Comparison of ENCODE assay signal across 8 cellular contexts in the genomic region with DNA sequence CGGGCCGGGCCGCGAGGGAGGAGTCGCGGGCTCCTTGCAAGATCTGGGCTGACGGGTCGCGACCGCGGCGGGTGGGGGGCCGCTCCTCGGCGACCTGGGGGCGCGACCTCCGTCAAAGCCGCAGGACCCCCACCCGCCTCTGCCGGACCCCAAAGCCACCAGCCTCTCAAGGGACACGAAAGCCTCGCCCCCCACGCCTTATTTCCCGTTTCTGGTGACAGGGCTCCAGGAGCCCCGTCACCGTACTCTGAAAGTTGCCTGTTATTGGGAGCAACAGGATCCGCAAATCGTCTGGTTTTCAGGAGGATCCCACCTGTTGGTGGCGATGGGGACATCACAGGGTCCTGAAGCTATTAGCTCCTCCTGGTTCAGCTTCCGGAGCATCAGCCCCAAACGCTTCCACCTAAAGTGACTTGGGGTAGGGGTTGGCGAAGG.
DNase-seq lines count a peak whose midpoint lies in the region; ATAC-seq and TF ChIP-seq lines count a peak whose summit lies in the region.

No MANE protein-coding gene starts in this region.

- POLR2A ChIA-PET in RWPE1 (lab: Yijun Ruan, JAX; ENCODE audit: low non-redundant PET) = interaction anchor here (0.6 kb wide), 1 partner anchor 11 kb away, joined by 3 read pairs; no protein-coding TSS in a partner anchor

- peaks cover 57% of the 10 kb centered on the region for H4K20me1 ChIP-seq in BLaER1

- H3K4me2 ChIP-seq in BLaER1 = peak overlapping the region; percentile 98

- peak overlapping the region; percentile 99 for H3K27ac ChIP-seq in BLaER1
- H3K27ac ChIP-seq in RWPE1 = peak overlapping the region; percentile 86

- H3K9ac ChIP-seq in BLaER1 = peak overlapping the region; percentile 99
- H3K9ac ChIP-seq in mucosa of stomach (ENCODE audit: low read length) = peak overlapping the region; percentile 96

- H3K27me3 ChIP-seq in BLaER1 = no peaks in the 10 kb centered on the region
- no peaks in the 10 kb centered on the region for H3K27me3 ChIP-seq in HAP-1 (ENCODE audit: low read depth)
- no peaks in the 10 kb centered on the region for H3K27me3 ChIP-seq in mucosa of stomach (ENCODE audit: control insufficient read depth, insufficient read depth, low read length)

- H3K4me1 ChIP-seq in BLaER1 (peaks cover 48% of the 10 kb centered on the region), HAP-1 (peaks cover 6% of the 10 kb centered on the region), mucosa of stomach (ENCODE audit: control insufficient read depth, insufficient read depth, low read length) (peaks cover 17% of the 10 kb centered on the region)

- DNase-seq in HAP-1 (ENCODE audit: low spot score in 2 of 2) = peak in 1 of 2 experiments; percentile 31
- no peak for DNase-seq in RWPE1 (ENCODE audit: low spot score)
- DNase-seq in effector CD8-positive, alpha-beta T cell (lab: John Stamatoyannopoulos, UW) = peak; percentile 19
- DNase-seq in Ammon's horn (ENCODE audit: low spot score) = no peak
- DNase-seq in NCI-H446 treated with DMSO at 0.1 percent for 48 hours (lab: John Stamatoyannopoulos, UW) = no peak

- ATAC-seq in GM18861 (IDR thresholded peaks at IDR 0.05; ENCODE audit: unreplicated experiment) = no peak

- peak overlapping the region; percentile 99 for H3K4me3 ChIP-seq in BLaER1
- H3K4me3 ChIP-seq in HAP-1 = peak overlapping the region; percentile 98
- peak overlapping the region; percentile 98 for H3K4me3 ChIP-seq in mucosa of stomach (ENCODE audit: low read length)

- CTCF ChIA-PET in RWPE1 (lab: Yijun Ruan, JAX) = interaction anchor here (1.2 kb wide), 1 partner anchor 17 kb away, joined by 5 read pairs; no protein-coding TSS in a partner anchor

- H3K36me3 ChIP-seq in BLaER1 (peaks cover 49% of the 10 kb centered on the region), HAP-1 (replicated peaks) (peaks cover 39% of the 10 kb centered on the region), mucosa of stomach (ENCODE audit: control insufficient read depth, insufficient read depth, low read length) (no peaks in the 10 kb centered on the region)

- no peak for TF ChIP-seq CTCF in RWPE1 (conservative IDR thresholded peaks at IDR 0.05; ENCODE audit: low read depth)

- in situ Hi-C loops in HAP-1 (cut with MboI; ENCODE audit: low sequenced_read_pairs) = no loop called here

- H3K9me3 ChIP-seq in BLaER1 = no peaks in the 10 kb centered on the region
- H3K9me3 ChIP-seq in HAP-1 = no peaks in the 10 kb centered on the region
- H3K9me3 ChIP-seq in mucosa of stomach (ENCODE audit: control insufficient read depth, low read length) = no peaks in the 10 kb centered on the region
